ENCODE assay signal across 9 cellular contexts in genomic region chr17:61408151-61409041, GRCh38. TPM values are rescaled to one million over a fixed set of nuclear protein-coding genes. Genes with fewer than 3 reads are reported as not detected.
DNase-seq lines count a peak whose midpoint lies in the region; ATAC-seq and TF ChIP-seq lines count a peak whose summit lies in the region.
"Had no signal": no experiment of that assay in that cellular context is flagged by ENCODE, and none has a peak within 500 bp of the region (broad histone marks: within the 10 kb centered on the region; RNA-seq: fewer than 3 reads in every experiment).

No MANE protein-coding gene starts in this region.

- H2AK5ac ChIP-seq in IMR-90 (ENCODE audit: low read depth, low read length), result peak overlapping the region; percentile 97

- DNase-seq in 8988T (peak; percentile 25), IMR-90 (peak; percentile 55), dorsolateral prefrontal cortex (peak in 5 of 10 donors; percentile 9 to 41 (median 15)), GM03348 (ENCODE audit: low spot score) (no peak), NCI-H128 (lab: John Stamatoyannopoulos, UW; ENCODE audit: unreplicated experiment) (no peak)
- DNase-seq in naive thymus-derived CD8-positive, alpha-beta T cell, result peak in 2 of 10 donors; percentile 17 to 61
- DNase-seq: DMS53 had no signal

- in situ Hi-C loops in IMR-90 (cut with MboI; ENCODE audit: low sequenced_read_pairs), result loop anchor here (5.0 kb wide), 1 partner anchor 686 kb away; no protein-coding TSS in a partner anchor

- peak overlapping the region; percentile 91 for H3K4ac ChIP-seq in IMR-90 (ENCODE audit: low read depth, low read length)

- H3K4me2 ChIP-seq in IMR-90 (ENCODE audit: low read depth, low read length), result peak overlapping the region; percentile 83

- H3K27ac Mint-ChIP-seq in naive thymus-derived CD8-positive, alpha-beta T cell, result peak overlapping the region in 1 of 10 donors; percentile 62

- H4K5ac ChIP-seq in IMR-90 (ENCODE audit: low read depth, low read length), result peak overlapping the region; percentile 87

- CTCF ChIA-PET in IMR-90 (lab: Yijun Ruan, JAX), result interaction anchor here (0.7 kb wide), 1 partner anchor 158 kb away, joined by 3 read pairs; no protein-coding TSS in a partner anchor

- 0 out of 3 replicates have a peak overlapping the region, but pooled peaks have one; percentile 50 for H2BK15ac ChIP-seq in IMR-90 (ENCODE audit: low read depth, low read length)

- H3K9me3 Mint-ChIP-seq in naive thymus-derived CD8-positive, alpha-beta T cell, result no peaks in the 10 kb centered on the region

- H3K79me1 ChIP-seq in IMR-90 (ENCODE audit: low read depth in 1 of 2, low read length in 2 of 2), result peaks cover 4 to 15% of the 10 kb centered on the region in 2 experiments; a peak in 3 of 4 replicates

- peaks cover 18 to 35% (median 34%) of the 10 kb centered on the region in 4 donors for H3K4me1 Mint-ChIP-seq in naive thymus-derived CD8-positive, alpha-beta T cell

- peaks cover 57% of the 10 kb centered on the region for H3K36me3 ChIP-seq in IMR-90 (ENCODE audit: control insufficient read depth, insufficient read depth, low read length)

- no peaks in the 10 kb centered on the region for H3K9me1 ChIP-seq in IMR-90 (ENCODE audit: insufficient read depth, low read length)

- BruUV-seq in IMR-90 (replicated peaks; lab: Mats Ljungman, UMichigan), result no TSS peak

- TF ChIP-seq CTCF in IMR-90 (conservative IDR thresholded peaks at IDR 0.05; ENCODE audit: low read depth, low read length) (no peak), dorsolateral prefrontal cortex (IDR thresholded peaks at IDR 0.05 in 54 of 56, conservative IDR thresholded peaks at IDR 0.05 in 2 of 56; ENCODE audit: low read depth in 1 of 56, partially characterized antibody in 56 of 56) (no peak)

- H2BK120ac ChIP-seq in IMR-90 (ENCODE audit: low read depth, low read length), result peak overlapping the region; percentile 86

- ATAC-seq in IMR-90 (ENCODE audit: low read depth), result no peak
- ATAC-seq in naive thymus-derived CD8-positive, alpha-beta T cell, result no peak
- ATAC-seq in GM21515 (IDR thresholded peaks at IDR 0.05; ENCODE audit: unreplicated experiment), result no peak
- ATAC-seq in HG03521 (IDR thresholded peaks at IDR 0.05; ENCODE audit: unreplicated experiment), result no peak

- H3K27ac ChIP-seq in IMR-90 (ENCODE audit: insufficient read depth, low read length), result peak overlapping the region; percentile 100
- peak overlapping the region in 22 of 59 donors; percentile 1 to 73 (median 34) for H3K27ac ChIP-seq in dorsolateral prefrontal cortex

- dilution Hi-C loops in IMR-90 (cut with HindIII; ENCODE audit: low sequenced_read_pairs, unreplicated experiment), result no loop called here

- H4K20me1 ChIP-seq in IMR-90 (ENCODE audit: insufficient read depth, low read length), result peaks cover 45% of the 10 kb centered on the region

- intact Hi-C loops in IMR-90 (cut with micrococcal nuclease), result no loop called here
- intact Hi-C loops in dorsolateral prefrontal cortex (cut with DNase I), result loop anchor here in 1 of 2 donors (5.0 kb wide), 1 partner anchor 406 kb away; no protein-coding TSS in a partner anchor

- H4K8ac ChIP-seq in IMR-90 (ENCODE audit: low read depth in 2 of 2, low read length in 2 of 2), result peak overlapping the region; percentile 81 to 87

- peak overlapping the region; percentile 24 for H3K4me3 ChIP-seq in IMR-90 (ENCODE audit: insufficient read depth, low read depth, low read length)
- H3K4me3 ChIP-seq in dorsolateral prefrontal cortex, result peak overlapping the region in 30 of 59 donors; percentile 31 to 75 (median 66)

- WGBS in IMR-90 (ENCODE audit: extremely low coverage in 2 of 2, insufficient read length in 1 of 2), 2 experiments, result 3% methylated on average over 18 of the region's 41 CpGs; no CpG with 5 or more reads in 1 of the 2 experiments

- H4K91ac ChIP-seq in IMR-90 (ENCODE audit: insufficient read depth, low read depth, low read length), result peak overlapping the region; percentile 85

- H2AK9ac ChIP-seq in IMR-90 (replicated peaks; ENCODE audit: low read depth, low read length, poor library complexity), result peak overlapping the region; percentile 93

- H3K9ac ChIP-seq in IMR-90 (ENCODE audit: low read depth, low read length), result peak overlapping the region; percentile 100

- POLR2A ChIA-PET in IMR-90 (lab: Charles Lee; ENCODE audit: unreplicated experiment), result interaction anchor here (0.8 to 1.9 kb wide), 2 partner anchors 8 to 9 kb away, joined by 3 to 10 read pairs; partner anchors contain the start of gene TBX2
- POLR2A ChIA-PET in naive thymus-derived CD8-positive, alpha-beta T cell (lab: Charles Lee), result no interaction called here

- H3K27me3 Mint-ChIP-seq in naive thymus-derived CD8-positive, alpha-beta T cell, result peaks cover 27 to 60% (median 48%) of the 10 kb centered on the region in 5 donors

- H3K23ac ChIP-seq in IMR-90 (ENCODE audit: low read depth, low read length), result peak overlapping the region; percentile 100

- H3K9me3 ChIP-seq in IMR-90 (ENCODE audit: control insufficient read depth, insufficient read depth, low read length), result no peaks in the 10 kb centered on the region

- peak overlapping the region; percentile 87 for H3K56ac ChIP-seq in IMR-90 (ENCODE audit: extremely low read depth, insufficient read depth, low read length)

- H3K14ac ChIP-seq in IMR-90 (replicated peaks; ENCODE audit: low read depth, low read length), result peak overlapping the region; percentile 88

- H3K27me3 ChIP-seq in IMR-90 (ENCODE audit: control insufficient read depth, insufficient read depth, low read length) (no peaks in the 10 kb centered on the region), dorsolateral prefrontal cortex (peaks cover 7 to 95% (median 79%) of the 10 kb centered on the region in 45 donors)

- H3K4me1 ChIP-seq in IMR-90 (ENCODE audit: control insufficient read depth, insufficient read depth, low read length), result peaks cover 40% of the 10 kb centered on the region

- no peaks in the 10 kb centered on the region for H3K36me3 Mint-ChIP-seq in naive thymus-derived CD8-positive, alpha-beta T cell

- peak overlapping the region; percentile 91 for H2BK5ac ChIP-seq in IMR-90 (ENCODE audit: low read depth, low read length, poor library complexity, severe bottlenecking)

- H2BK20ac ChIP-seq in IMR-90 (ENCODE audit: low read depth, low read length), result peak overlapping the region; percentile 63; the same call in 1 of the 2 replicates

- H2AFZ ChIP-seq in IMR-90 (replicated peaks; ENCODE audit: low read length, poor library complexity), result peak overlapping the region; percentile 64

- TF ChIP-seq POLR2A in IMR-90 (IDR thresholded peaks at IDR 0.05; ENCODE audit: low read depth, low read length), result no peak

- H3K4me3 Mint-ChIP-seq in naive thymus-derived CD8-positive, alpha-beta T cell, result peak overlapping the region; percentile 20 to 79 (median 74)

- TF ChIP-seq RAD21 in IMR-90 (IDR thresholded peaks at IDR 0.05; ENCODE audit: low read length), result no peak

- H3K18ac ChIP-seq in IMR-90 (ENCODE audit: low read depth, low read length), result peak overlapping the region; percentile 83

TF ChIP-seq in IMR-90, 13 proteins besides CTCF, POLR2A, EP300 and RAD21 (continues in another document):
- TF ChIP-seq CHD1 (IDR thresholded peaks at IDR 0.05; ENCODE audit: low read depth, low read length), result no peak
- no peak for TF ChIP-seq CEBPB (IDR thresholded peaks at IDR 0.05; ENCODE audit: low read depth, low read length)
- TF ChIP-seq BHLHE40 (IDR thresholded peaks at IDR 0.05; ENCODE audit: low read depth, low read length), result no peak
- TF ChIP-seq MAFK (IDR thresholded peaks at IDR 0.05; ENCODE audit: low read depth, low read length), result no peak
- no peak for TF ChIP-seq ELK1 (IDR thresholded peaks at IDR 0.05; ENCODE audit: borderline replicate concordance, low read depth, low read length)
- no peak for TF ChIP-seq FOS (IDR thresholded peaks at IDR 0.05; ENCODE audit: low read depth, low read length)
- TF ChIP-seq SMC3 (IDR thresholded peaks at IDR 0.05; ENCODE audit: low read depth, low read length), result no peak
- TF ChIP-seq MXI1 (IDR thresholded peaks at IDR 0.05; ENCODE audit: borderline replicate concordance, low read depth, low read length), result no peak
- no peak for TF ChIP-seq NFE2L2 (IDR thresholded peaks at IDR 0.05; ENCODE audit: low read depth, low read length)
- no peak for TF ChIP-seq RFX5 (IDR thresholded peaks at IDR 0.05; ENCODE audit: low read depth, low read length)
- no peak for TF ChIP-seq USF2 (IDR thresholded peaks at IDR 0.05; ENCODE audit: low read depth, low read length)
- TF ChIP-seq RCOR1 (IDR thresholded peaks at IDR 0.05; ENCODE audit: insufficient replicate concordance, low read length), result no peak

RNA-seq across cellular contexts. Expression of gene TBX2, which starts 8.8 kb away (rescaled TPM):
- 20.1 and 23.6 TPM in 2 replicates for total RNA-seq in IMR-90 (2012; rRNA removed)
- 64.1 and 69.2 TPM in 2 replicates for polyA plus RNA-seq in IMR-90 (2012; rRNA removed)
- polyA plus RNA-seq in IMR-90 (2012; cell fraction: cytosol; rRNA removed), result 41.5 and 81.3 TPM in 2 replicates
- polyA plus RNA-seq in IMR-90 (2012; cell fraction: nucleus; rRNA removed; ENCODE audit: low replicate concordance), result 159 and 319 TPM in 2 replicates
- 10 to 100 TPM in 12 of 120 experiments, 1 to 10 TPM in 108; 2.4 to 18.6 (median 6.0) TPM for total RNA-seq in dorsolateral prefrontal cortex
- total RNA-seq in naive thymus-derived CD8-positive, alpha-beta T cell, result under 1 TPM in 1 of 2 experiments, not detected in 1; 0.13 TPM
- not detected for polyA plus RNA-seq in naive thymus-derived CD8-positive, alpha-beta T cell

RNA-seq across cellular contexts. Expression of gene TBX4, which starts 43.8 kb away (rescaled TPM):
- 0.28 TPM in 1 of 2 replicates, not detected in the other for total RNA-seq in IMR-90 (2012; rRNA removed)
- polyA plus RNA-seq in IMR-90 (2012; rRNA removed), result 0.05 TPM in 1 of 2 replicates, not detected in the other
- 0.04 TPM in 1 of 2 replicates, not detected in the other for polyA plus RNA-seq in IMR-90 (2012; cell fraction: cytosol; rRNA removed)
- polyA plus RNA-seq in IMR-90 (2012; cell fraction: nucleus; rRNA removed; ENCODE audit: low replicate concordance), result 0.12 and 0.23 TPM in 2 replicates
- total RNA-seq in dorsolateral prefrontal cortex, result under 1 TPM in 1 of 120 experiments, not detected in 119; 0.35 TPM
- total RNA-seq in naive thymus-derived CD8-positive, alpha-beta T cell, result not detected
- polyA plus RNA-seq in naive thymus-derived CD8-positive, alpha-beta T cell, result not detected

Comparison
In these comparisons a context has a peak if more than half of its experiments do, and no peak if none do; other contexts are left out.
1. DNase-seq: peak in 8988T (single experiment) and IMR-90 (single experiment); none in GM03348 (single experiment) and NCI-H128 (single experiment).